In the genomic region with DNA sequence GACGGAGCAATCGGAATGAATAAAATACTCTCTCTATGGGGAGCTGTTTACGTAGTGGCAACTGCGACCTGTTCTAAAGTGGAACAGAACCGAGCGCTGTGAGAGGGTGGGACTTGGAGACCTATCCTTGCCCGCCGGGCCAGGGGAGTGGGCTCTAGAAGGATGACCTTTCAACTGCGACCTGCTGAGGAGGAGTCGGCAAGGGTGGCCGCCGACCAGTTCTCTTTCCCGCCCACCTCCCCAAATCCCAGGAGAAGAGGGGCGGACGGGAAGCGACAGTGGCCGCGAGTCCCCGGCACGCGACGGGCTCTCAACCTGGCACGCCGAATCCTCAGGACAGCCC, we compare ENCODE assay signal across 8 cellular contexts. TPM values are rescaled to one million over a fixed set of nuclear protein-coding genes. Genes with fewer than 3 reads are reported as not detected.
DNase-seq lines count a peak whose midpoint lies in the region; ATAC-seq and TF ChIP-seq lines count a peak whose summit lies in the region.

No MANE protein-coding gene starts in this region.

- peak overlapping the region; percentile 31 for H3K27ac ChIP-seq in foreskin keratinocyte

- peak overlapping the region; percentile 85 for H3K9ac ChIP-seq in NT2/D1 (ENCODE audit: insufficient read length, low read depth)

- H3K9me3 ChIP-seq in NT2/D1 (ENCODE audit: insufficient read depth, low read length): no peaks in the 10 kb centered on the region

- no peaks in the 10 kb centered on the region for H3K9me3 Mint-ChIP-seq in osteocyte (ENCODE audit: unreplicated experiment)

- H3K27me3 ChIP-seq in NT2/D1 (ENCODE audit: insufficient read depth, insufficient read length) (peaks cover 6% of the 10 kb centered on the region), foreskin keratinocyte (no peaks in the 10 kb centered on the region)

- H3K4me1 ChIP-seq in NT2/D1 (ENCODE audit: insufficient read depth, insufficient read length): no peaks in the 10 kb centered on the region
- peaks cover 13% of the 10 kb centered on the region for H3K4me1 ChIP-seq in foreskin keratinocyte

- peaks cover 35% of the 10 kb centered on the region for H3K4me1 Mint-ChIP-seq in osteocyte (ENCODE audit: unreplicated experiment)

- DNase-seq in NCI-H146 (lab: John Stamatoyannopoulos, UW): peak; percentile 39
- DNase-seq in NCI-H146 treated with DMSO at 0.1 percent for 48 hours (lab: John Stamatoyannopoulos, UW; ENCODE audit: unreplicated experiment): no peak
- no peak for DNase-seq in NT2/D1 (ENCODE audit: low read depth, low spot score)
- peak; percentile 19 for DNase-seq in activated gamma-delta T cell treated with anti-CD3 and anti-CD28 coated beads, Interleukin-2, amount 50 U/mL, for 16 hours (ENCODE audit: low read depth)
- peak in 1 of 2 donors; percentile 33 for DNase-seq in foreskin keratinocyte
- no peak for DNase-seq in osteocyte (ENCODE audit: extremely low spot score, unreplicated experiment)
- no peak for DNase-seq in GM19240 (ENCODE audit: insufficient read length, low spot score)

- ATAC-seq in HG02852 (IDR thresholded peaks at IDR 0.05; ENCODE audit: unreplicated experiment) (peak; percentile 33), foreskin keratinocyte (no peak)

- no peaks in the 10 kb centered on the region for H3K27me3 Mint-ChIP-seq in osteocyte (ENCODE audit: unreplicated experiment)

- peaks cover 7% of the 10 kb centered on the region for H3K36me3 ChIP-seq in NT2/D1 (ENCODE audit: insufficient read depth, insufficient read length, low read length)

- H3K27ac Mint-ChIP-seq in osteocyte (ENCODE audit: unreplicated experiment): peak overlapping the region; percentile 90

- no peak for TF ChIP-seq CTCF in foreskin keratinocyte (conservative IDR thresholded peaks at IDR 0.05)
- no peak for TF ChIP-seq CTCF in osteocyte (IDR thresholded peaks at IDR 0.05)

- H3K4me3 Mint-ChIP-seq in osteocyte (ENCODE audit: unreplicated experiment): peak overlapping the region; percentile 90

- H3K36me3 Mint-ChIP-seq in osteocyte (ENCODE audit: unreplicated experiment): peaks cover under 1% of the 10 kb centered on the region

- peak overlapping the region; percentile 82 for H3K4me3 ChIP-seq in NT2/D1 (ENCODE audit: insufficient read length, low read depth)

RNA-seq across cellular contexts. Expression of a gene that starts 0.6 kb away (rescaled TPM):
- total RNA-seq in foreskin keratinocyte (12.8 and 13.1 TPM in 2 replicates), osteocyte (12.3 and 12.4 TPM in 2 replicates)
- polyA plus RNA-seq in foreskin keratinocyte: 2.5 and 3.2 TPM in 2 replicates

Comparison
In these comparisons a context has a peak if more than half of its experiments do, and no peak if none do; other contexts are left out.
1. DNase-seq: peak in NCI-H146 (single experiment) and activated gamma-delta T cell treated with anti-CD3 and anti-CD28 coated beads, Interleukin-2, amount 50 U/mL, for 16 hours (single experiment); none in NCI-H146 treated with DMSO at 0.1 percent for 48 hours (single experiment), NT2/D1 (single experiment), osteocyte (single experiment) and GM19240 (single experiment).